Comparison of ENCODE assay signal across 8 cellular contexts in the genomic region with DNA sequence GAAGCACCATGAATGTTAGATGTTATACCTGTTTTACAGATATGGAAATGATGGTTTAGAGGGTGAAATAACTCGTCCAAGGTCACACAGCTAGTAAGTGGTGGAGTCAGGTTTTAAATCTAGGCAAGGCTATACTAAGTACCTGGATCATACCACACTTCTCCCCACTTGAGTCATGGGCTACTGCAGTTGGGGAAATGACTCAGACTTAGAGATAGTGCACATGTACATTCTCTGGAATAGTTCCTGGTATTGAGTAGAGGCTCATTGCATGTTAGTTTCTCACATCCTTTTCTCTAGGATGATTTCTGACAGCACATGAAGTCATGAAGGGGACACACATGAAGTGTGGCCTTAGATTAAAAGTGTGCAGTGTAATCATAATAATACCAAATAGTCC.
DNase-seq lines count a peak whose midpoint lies in the region; ATAC-seq and TF ChIP-seq lines count a peak whose summit lies in the region.

No MANE protein-coding gene starts in this region.

- peak; percentile 80 for ATAC-seq in HG03064 (IDR thresholded peaks at IDR 0.05; ENCODE audit: low read depth, unreplicated experiment)
- peak; percentile 86 for ATAC-seq in activated CD8-positive, alpha-beta T cell treated with anti-CD3 and anti-CD28 coated beads for 36 hours
- ATAC-seq in stimulated activated naive B cell treated with anti-CD40 and anti-IgM and Interleukin-4, amounts not matched to agents 10 μg/mL and 1 μg/mL and 100 μg/mL, for 72 hours (replicated peaks): peak; percentile 97 to 99

- TF ChIP-seq CTCF in MCF 10A (IDR thresholded peaks at IDR 0.05; ENCODE audit: unreplicated experiment) (no peak), breast epithelium (IDR thresholded peaks at IDR 0.05) (no peak)
- TF ChIP-seq CTCF in activated CD8-positive, alpha-beta T cell treated with anti-CD3 and anti-CD28 coated beads for 36 hours (IDR thresholded peaks at IDR 0.05): no peak

- CTCF ChIA-PET in MCF 10A (lab: Yijun Ruan, JAX): no interaction called here
- CTCF ChIA-PET in activated CD8-positive, alpha-beta T cell treated with anti-CD3 and anti-CD28 coated beads for 36 hours (lab: Charles Lee): interaction anchor here (1.2 to 1.7 kb wide), 3 partner anchors 144 to 180 kb away, joined by 3 to 4 read pairs (median 4); no protein-coding TSS in a partner anchor

- BruUV-seq in MCF 10A (replicated peaks; lab: Mats Ljungman, UMichigan): no TSS peak

- H3K4me3 ChIP-seq in breast epithelium: no peak overlapping the region

- H3K36me3 ChIP-seq in breast epithelium: no peaks in the 10 kb centered on the region

- intact Hi-C loops in MCF 10A (cut with micrococcal nuclease): loop anchor here (1.0 kb wide), 1 partner anchor 10 kb away; no protein-coding TSS in a partner anchor
- intact Hi-C loops in breast epithelium (cut with DNase I; ENCODE audit: low total_unique reads): no loop called here
- intact Hi-C loops in activated CD8-positive, alpha-beta T cell treated with anti-CD3 and anti-CD28 coated beads for 36 hours (cut with micrococcal nuclease): loop anchor here (2.0 to 5.0 kb wide), 4 partner anchors 75 to 165 kb away; a partner anchor contains a TSS

- no peaks in the 10 kb centered on the region for H3K9me3 ChIP-seq in breast epithelium

- no peak overlapping the region for H3K4me3 Mint-ChIP-seq in MCF 10A (ENCODE audit: unreplicated experiment)
- H3K4me3 Mint-ChIP-seq in activated CD8-positive, alpha-beta T cell treated with anti-CD3 and anti-CD28 coated beads for 36 hours: no peak overlapping the region
- H3K4me3 Mint-ChIP-seq in stimulated activated naive B cell treated with anti-CD40 and anti-IgM and Interleukin-4, amounts not matched to agents 10 μg/mL and 1 μg/mL and 100 μg/mL, for 72 hours: no peak overlapping the region

- H3K4me1 ChIP-seq in breast epithelium: no peaks in the 10 kb centered on the region

- peak; percentile 78 for DNase-seq in MCF 10A (ENCODE audit: unreplicated experiment)
- no peak for DNase-seq in breast epithelium (ENCODE audit: low spot score in 2 of 2)
- DNase-seq in activated CD8-positive, alpha-beta T cell treated with anti-CD3 and anti-CD28 coated beads for 36 hours: peak; percentile 53
- peak; percentile 31 for DNase-seq in stimulated activated naive B cell treated with anti-CD40 and anti-IgM and Interleukin-4, amounts not matched to agents 10 μg/mL and 1 μg/mL and 100 μg/mL, for 72 hours
- DNase-seq in caudate nucleus (lab: John Stamatoyannopoulos, UW): no peak
- DNase-seq in NCI-H69 (lab: John Stamatoyannopoulos, UW): no peak
- no peak for DNase-seq in cerebellum (ENCODE audit: low spot score)

- H3K9me3 Mint-ChIP-seq in MCF 10A (ENCODE audit: unreplicated experiment): peaks cover 6% of the 10 kb centered on the region
- H3K9me3 Mint-ChIP-seq in activated CD8-positive, alpha-beta T cell treated with anti-CD3 and anti-CD28 coated beads for 36 hours: peaks cover 7% of the 10 kb centered on the region
- H3K9me3 Mint-ChIP-seq in stimulated activated naive B cell treated with anti-CD40 and anti-IgM and Interleukin-4, amounts not matched to agents 10 μg/mL and 1 μg/mL and 100 μg/mL, for 72 hours: peaks cover 0 to 5% of the 10 kb centered on the region in 2 donors

- H3K27ac ChIP-seq in breast epithelium: no peak overlapping the region
- H3K27ac ChIP-seq in caudate nucleus (ENCODE audit: low read depth, low read length): no peak overlapping the region

- H3K27me3 ChIP-seq in breast epithelium: no peaks in the 10 kb centered on the region

- no peaks in the 10 kb centered on the region for H3K27me3 Mint-ChIP-seq in MCF 10A (ENCODE audit: insufficient read depth, unreplicated experiment)
- no peaks in the 10 kb centered on the region for H3K27me3 Mint-ChIP-seq in activated CD8-positive, alpha-beta T cell treated with anti-CD3 and anti-CD28 coated beads for 36 hours
- H3K27me3 Mint-ChIP-seq in stimulated activated naive B cell treated with anti-CD40 and anti-IgM and Interleukin-4, amounts not matched to agents 10 μg/mL and 1 μg/mL and 100 μg/mL, for 72 hours: no peaks in the 10 kb centered on the region

- no peaks in the 10 kb centered on the region for H3K36me3 Mint-ChIP-seq in MCF 10A (ENCODE audit: insufficient read depth, unreplicated experiment)
- no peaks in the 10 kb centered on the region for H3K36me3 Mint-ChIP-seq in activated CD8-positive, alpha-beta T cell treated with anti-CD3 and anti-CD28 coated beads for 36 hours (ENCODE audit: low read depth)
- H3K36me3 Mint-ChIP-seq in stimulated activated naive B cell treated with anti-CD40 and anti-IgM and Interleukin-4, amounts not matched to agents 10 μg/mL and 1 μg/mL and 100 μg/mL, for 72 hours: no peaks in the 10 kb centered on the region

- TF ChIP-seq POLR2A in breast epithelium (IDR thresholded peaks at IDR 0.05): no peak

- POLR2A ChIA-PET in MCF 10A (lab: Yijun Ruan, JAX): interaction anchor here (0.6 kb wide), 1 partner anchor 13 kb away, joined by 3 read pairs; no protein-coding TSS in a partner anchor
- POLR2A ChIA-PET in activated CD8-positive, alpha-beta T cell treated with anti-CD3 and anti-CD28 coated beads for 36 hours (lab: Charles Lee): interaction anchor here (1.0 to 1.6 kb wide), 4 partner anchors 91 to 144 kb away, joined by 3 to 9 read pairs (median 4); no protein-coding TSS in a partner anchor

- no peak overlapping the region for H3K27ac Mint-ChIP-seq in MCF 10A (ENCODE audit: low read depth, unreplicated experiment)
- H3K27ac Mint-ChIP-seq in activated CD8-positive, alpha-beta T cell treated with anti-CD3 and anti-CD28 coated beads for 36 hours: peak overlapping the region; percentile 44
- H3K27ac Mint-ChIP-seq in stimulated activated naive B cell treated with anti-CD40 and anti-IgM and Interleukin-4, amounts not matched to agents 10 μg/mL and 1 μg/mL and 100 μg/mL, for 72 hours: no peak overlapping the region

- peaks cover 13% of the 10 kb centered on the region for H3K4me1 Mint-ChIP-seq in MCF 10A (ENCODE audit: insufficient read depth, unreplicated experiment)
- H3K4me1 Mint-ChIP-seq in activated CD8-positive, alpha-beta T cell treated with anti-CD3 and anti-CD28 coated beads for 36 hours (ENCODE audit: low read depth): peaks cover 46% of the 10 kb centered on the region
- H3K4me1 Mint-ChIP-seq in stimulated activated naive B cell treated with anti-CD40 and anti-IgM and Interleukin-4, amounts not matched to agents 10 μg/mL and 1 μg/mL and 100 μg/mL, for 72 hours: peaks cover 15 to 16% of the 10 kb centered on the region in 2 donors

Comparison
In these comparisons a context has a peak if more than half of its experiments do, and no peak if none do; other contexts are left out.
1. DNase-seq: peak in MCF 10A (single experiment), activated CD8-positive, alpha-beta T cell treated with anti-CD3 and anti-CD28 coated beads for 36 hours (single experiment) and stimulated activated naive B cell treated with anti-CD40 and anti-IgM and Interleukin-4, amounts not matched to agents 10 μg/mL and 1 μg/mL and 100 μg/mL, for 72 hours (single experiment); none in breast epithelium (0 of 2), caudate nucleus (0 of 61), NCI-H69 (single experiment) and cerebellum (single experiment).
2. Peak in every context shown above with its lines, with median percentiles within 50 percentile points of each other: ATAC-seq.